In genomic region chr10:4263281-4263921, GRCh38 we compare ENCODE assay signal across 1 cellular context.
TF ChIP-seq lines count a peak whose summit lies in the region.

No MANE protein-coding gene starts in this region.

TF ChIP-seq in IMR-90, 13 proteins besides CTCF, POLR2A, EP300 and RAD21 (continued from another document):
- TF ChIP-seq RCOR1 (IDR thresholded peaks at IDR 0.05; ENCODE audit: insufficient replicate concordance, low read length) (no peak), MXI1 (IDR thresholded peaks at IDR 0.05; ENCODE audit: borderline replicate concordance, low read depth, low read length) (no peak), SMC3 (IDR thresholded peaks at IDR 0.05; ENCODE audit: low read depth, low read length) (no peak), CHD1 (IDR thresholded peaks at IDR 0.05; ENCODE audit: low read depth, low read length) (no peak), BHLHE40 (IDR thresholded peaks at IDR 0.05; ENCODE audit: low read depth, low read length) (no peak), FOS (IDR thresholded peaks at IDR 0.05; ENCODE audit: low read depth, low read length) (no peak), MAFK (IDR thresholded peaks at IDR 0.05; ENCODE audit: low read depth, low read length) (no peak), USF2 (IDR thresholded peaks at IDR 0.05; ENCODE audit: low read depth, low read length) (no peak), MAZ (IDR thresholded peaks at IDR 0.05; ENCODE audit: borderline replicate concordance, low read depth, low read length) (no peak), ELK1 (IDR thresholded peaks at IDR 0.05; ENCODE audit: borderline replicate concordance, low read depth, low read length) (no peak)
TF ChIP-seq in IMR-90: peak in this region for 0.
